10 cellular contexts compared by ENCODE assay signal in the genomic region with DNA sequence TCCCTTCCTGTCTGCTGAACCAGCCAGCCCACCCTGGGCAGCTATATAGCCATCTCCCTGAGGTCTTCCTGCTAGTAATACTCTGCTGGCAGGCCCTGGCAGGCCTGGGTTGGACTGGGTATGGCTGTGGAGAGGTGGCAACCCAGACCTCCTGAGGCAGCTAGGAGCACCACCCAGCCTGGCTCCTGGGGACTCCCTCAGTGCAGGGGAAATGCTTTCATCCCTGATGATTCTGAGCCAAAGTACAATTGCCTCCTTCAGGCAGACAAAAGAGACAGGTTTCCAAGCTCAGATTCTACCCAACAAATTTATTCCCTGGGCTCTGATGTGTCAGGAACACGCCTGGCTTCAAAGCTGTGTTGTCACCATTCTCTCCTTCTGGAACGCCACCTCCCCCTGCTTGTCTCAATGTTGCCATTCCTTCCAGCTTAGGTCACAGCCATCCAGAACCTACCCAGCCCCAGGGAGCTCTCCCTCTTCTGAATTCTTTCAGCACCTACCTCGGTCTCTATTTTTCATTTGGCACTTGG. TPM values are rescaled to one million over a fixed set of nuclear protein-coding genes. Genes with fewer than 3 reads are reported as not detected.
DNase-seq lines count a peak whose midpoint lies in the region; ATAC-seq and TF ChIP-seq lines count a peak whose summit lies in the region.
"Had no signal": no experiment of that assay in that cellular context is flagged by ENCODE, and none has a peak within 500 bp of the region (broad histone marks: within the 10 kb centered on the region; RNA-seq: fewer than 3 reads in every experiment).

No MANE protein-coding gene starts in this region.

- POLR2A ChIA-PET in HEK293 (lab: Yijun Ruan, JAX) = interaction anchor here (0.8 to 1.5 kb wide), 9 partner anchors 11 to 67 kb away, joined by 3 to 13 read pairs (median 5); partner anchors contain the start of genes ANKZF1, ATG9A, GLB1L and STK16

- no peaks in the 10 kb centered on the region for H3K27me3 ChIP-seq in adipocyte (replicated peaks; ENCODE audit: control insufficient read depth, insufficient read depth, low read length)
- H3K27me3 ChIP-seq in right atrium auricular region = no peaks in the 10 kb centered on the region

- ATAC-seq in GM18861 (IDR thresholded peaks at IDR 0.05; ENCODE audit: unreplicated experiment) = no peak

- DNase-seq in adipocyte (ENCODE audit: low read depth) (peak; percentile 88), right atrium auricular region (ENCODE audit: low spot score) (peak; percentile 76), stromal cell of bone marrow (ENCODE audit: low read depth) (peak; percentile 38), NAMALWA (ENCODE audit: low spot score) (no peak), GM19238 (ENCODE audit: insufficient read length, low spot score) (no peak), activated gamma-delta T cell (lab: John Stamatoyannopoulos, UW) (no peak)

- H3K4me3 ChIP-seq in HEK293 (ENCODE audit: low read depth, low read length) (no peak overlapping the region), adipocyte (ENCODE audit: low read length) (no peak overlapping the region), right atrium auricular region (no peak overlapping the region)

- TF ChIP-seq CTCF in HEK293 (tag by site-specific recombination; IDR thresholded peaks at IDR 0.05) (no peak), right atrium auricular region (IDR thresholded peaks at IDR 0.05) (no peak)

- no peak overlapping the region for H3K9ac ChIP-seq in adipocyte (ENCODE audit: low read length)

- CTCF ChIA-PET in HEK293 (lab: Yijun Ruan, JAX) = interaction anchor here (0.6 to 15.0 kb wide), 8 partner anchors 9 to 323 kb away, joined by 3 to 297 read pairs (median 4); partner anchors contain the start of genes STK11IP and TUBA4B

- H3K4me1 ChIP-seq in HEK293 (ENCODE audit: control insufficient read depth, insufficient read depth, low read length) (peaks cover 6% of the 10 kb centered on the region), adipocyte (ENCODE audit: control insufficient read depth, insufficient read depth, low read length) (peaks cover 27% of the 10 kb centered on the region), right atrium auricular region (peaks cover 0 to 24% of the 10 kb centered on the region in 2 donors)

- H3K36me3 ChIP-seq in HEK293 (ENCODE audit: control insufficient read depth in 2 of 2, insufficient read depth in 1 of 2, low read length in 2 of 2) (no peaks in the 10 kb centered on the region), adipocyte (ENCODE audit: control insufficient read depth, insufficient read depth, low read length, severe bottlenecking) (no peaks in the 10 kb centered on the region), right atrium auricular region (no peaks in the 10 kb centered on the region)

- H3K9me3 ChIP-seq in HEK293 (ENCODE audit: control insufficient read depth, insufficient read depth, low read depth, low read length) (no peaks in the 10 kb centered on the region), adipocyte (ENCODE audit: control insufficient read depth, low read length) (no peaks in the 10 kb centered on the region), right atrium auricular region (no peaks in the 10 kb centered on the region)

- no peak overlapping the region for H3K27ac ChIP-seq in HEK293 (ENCODE audit: extremely low read depth, low read depth, low read length)
- peak overlapping the region; percentile 52 to 90 for H3K27ac ChIP-seq in right atrium auricular region

TF ChIP-seq in HEK293, 187 proteins besides CTCF, POLR2A, EP300 and RAD21:
- no peak for TF ChIP-seq SP2 (tag by site-specific recombination; IDR thresholded peaks at IDR 0.05)
- peak; percentile 54 for TF ChIP-seq ZNF629 (tag by site-specific recombination; IDR thresholded peaks at IDR 0.05)
- TF ChIP-seq ZBTB48 (tag by site-specific recombination; IDR thresholded peaks at IDR 0.05) = 0 out of 2 replicates have a peak, but pooled peaks have one; percentile 37
- TF ChIP-seq SP7 (tag by site-specific recombination; IDR thresholded peaks at IDR 0.05) = no peak; the same call in 1 of the 2 replicates
- TF ChIP-seq BCL11B (tag by site-specific recombination; IDR thresholded peaks at IDR 0.05; ENCODE audit: low read depth) = no peak
- TF ChIP-seq, protein P1, sequence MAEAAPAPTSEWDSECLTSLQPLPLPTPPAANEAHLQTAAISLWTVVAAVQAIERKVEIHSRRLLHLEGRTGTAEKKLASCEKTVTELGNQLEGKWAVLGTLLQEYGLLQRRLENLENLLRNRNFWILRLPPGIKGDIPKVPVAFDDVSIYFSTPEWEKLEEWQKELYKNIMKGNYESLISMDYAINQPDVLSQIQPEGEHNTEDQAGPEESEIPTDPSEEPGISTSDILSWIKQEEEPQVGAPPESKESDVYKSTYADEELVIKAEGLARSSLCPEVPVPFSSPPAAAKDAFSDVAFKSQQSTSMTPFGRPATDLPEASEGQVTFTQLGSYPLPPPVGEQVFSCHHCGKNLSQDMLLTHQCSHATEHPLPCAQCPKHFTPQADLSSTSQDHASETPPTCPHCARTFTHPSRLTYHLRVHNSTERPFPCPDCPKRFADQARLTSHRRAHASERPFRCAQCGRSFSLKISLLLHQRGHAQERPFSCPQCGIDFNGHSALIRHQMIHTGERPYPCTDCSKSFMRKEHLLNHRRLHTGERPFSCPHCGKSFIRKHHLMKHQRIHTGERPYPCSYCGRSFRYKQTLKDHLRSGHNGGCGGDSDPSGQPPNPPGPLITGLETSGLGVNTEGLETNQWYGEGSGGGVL (tag by site-specific recombination; IDR thresholded peaks at IDR 0.05) = peak; percentile 66
- TF ChIP-seq, protein P2, sequence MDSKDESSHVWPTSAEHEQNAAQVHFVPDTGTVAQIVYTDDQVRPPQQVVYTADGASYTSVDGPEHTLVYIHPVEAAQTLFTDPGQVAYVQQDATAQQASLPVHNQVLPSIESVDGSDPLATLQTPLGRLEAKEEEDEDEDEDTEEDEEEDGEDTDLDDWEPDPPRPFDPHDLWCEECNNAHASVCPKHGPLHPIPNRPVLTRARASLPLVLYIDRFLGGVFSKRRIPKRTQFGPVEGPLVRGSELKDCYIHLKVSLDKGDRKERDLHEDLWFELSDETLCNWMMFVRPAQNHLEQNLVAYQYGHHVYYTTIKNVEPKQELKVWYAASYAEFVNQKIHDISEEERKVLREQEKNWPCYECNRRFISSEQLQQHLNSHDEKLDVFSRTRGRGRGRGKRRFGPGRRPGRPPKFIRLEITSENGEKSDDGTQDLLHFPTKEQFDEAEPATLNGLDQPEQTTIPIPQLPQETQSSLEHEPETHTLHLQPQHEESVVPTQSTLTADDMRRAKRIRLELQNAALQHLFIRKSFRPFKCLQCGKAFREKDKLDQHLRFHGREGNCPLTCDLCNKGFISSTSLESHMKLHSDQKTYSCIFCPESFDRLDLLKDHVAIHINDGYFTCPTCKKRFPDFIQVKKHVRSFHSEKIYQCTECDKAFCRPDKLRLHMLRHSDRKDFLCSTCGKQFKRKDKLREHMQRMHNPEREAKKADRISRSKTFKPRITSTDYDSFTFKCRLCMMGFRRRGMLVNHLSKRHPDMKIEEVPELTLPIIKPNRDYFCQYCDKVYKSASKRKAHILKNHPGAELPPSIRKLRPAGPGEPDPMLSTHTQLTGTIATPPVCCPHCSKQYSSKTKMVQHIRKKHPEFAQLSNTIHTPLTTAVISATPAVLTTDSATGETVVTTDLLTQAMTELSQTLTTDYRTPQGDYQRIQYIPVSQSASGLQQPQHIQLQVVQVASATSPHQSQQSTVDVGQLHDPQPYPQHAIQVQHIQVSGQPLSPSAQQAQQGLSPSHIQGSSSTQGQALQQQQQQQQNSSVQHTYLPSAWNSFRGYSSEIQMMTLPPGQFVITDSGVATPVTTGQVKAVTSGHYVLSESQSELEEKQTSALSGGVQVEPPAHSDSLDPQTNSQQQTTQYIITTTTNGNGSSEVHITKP (tag by site-specific recombination; IDR thresholded peaks at IDR 0.05) = peak; percentile 46; the same call in 1 of the 2 replicates
- 0 out of 2 replicates have a peak, but pooled peaks have one; percentile 6 for TF ChIP-seq ZIC2 (tag by site-specific recombination; IDR thresholded peaks at IDR 0.05)
- no peak for TF ChIP-seq ZNF623 (tag by site-specific recombination; IDR thresholded peaks at IDR 0.05)
- peak; percentile 35; the same call in 1 of the 2 replicates for TF ChIP-seq GLIS2 (tag by site-specific recombination; IDR thresholded peaks at IDR 0.05)
- TF ChIP-seq ZNF341 (tag by site-specific recombination; IDR thresholded peaks at IDR 0.05; ENCODE audit: low read depth) = peak; percentile 78
- 0 out of 2 replicates have a peak, but pooled peaks have one; percentile 39 for TF ChIP-seq ZNF366 (tag by site-specific recombination; conservative IDR thresholded peaks at IDR 0.05)
- TF ChIP-seq ZNF335 (tag by site-specific recombination; conservative IDR thresholded peaks at IDR 0.05) = peak; percentile 58
- TF ChIP-seq ZNF600 (tag by site-specific recombination; IDR thresholded peaks at IDR 0.05) = peak; percentile 74; the same call in 1 of the 2 replicates
- TF ChIP-seq GLIS1 (tag by site-specific recombination; IDR thresholded peaks at IDR 0.05) = peak; percentile 74

RNA-seq across cellular contexts. Expression of gene DNAJB2, which starts 4.7 kb away (rescaled TPM):
- 10 to 100 TPM; 33.3 to 38.7 TPM for total RNA-seq in right atrium auricular region

RNA-seq across cellular contexts. Expression of gene TUBA4A, which starts 20.7 kb away (rescaled TPM):
- 100 to 1,000 TPM in 1 of 2 donors, 10 to 100 TPM in 1; 51.7 to 159 TPM for total RNA-seq in right atrium auricular region

RNA-seq across cellular contexts. Expression of gene TUBA4B, which starts 21.4 kb away (rescaled TPM):
- total RNA-seq in right atrium auricular region = not detected
- total RNA-seq: dermis microvascular lymphatic vessel endothelial cell, posterior vena cava had no signal

RNA-seq across cellular contexts. Expression of gene STK16, which starts 29.2 kb away (rescaled TPM):
- total RNA-seq in right atrium auricular region = 1 to 10 TPM; 7.0 to 9.0 TPM

RNA-seq across cellular contexts. Expression of gene GLB1L, which starts 29.2 kb away (rescaled TPM):
- 1 to 10 TPM; 1.8 to 3.4 TPM for total RNA-seq in right atrium auricular region

Comparison
In these comparisons a context has a peak if more than half of its experiments do, and no peak if none do; other contexts are left out.
1. DNase-seq: peak in adipocyte (single experiment), right atrium auricular region (single experiment) and stromal cell of bone marrow (single experiment); none in NAMALWA (single experiment), GM19238 (single experiment) and activated gamma-delta T cell (single experiment).